ENCODE assay signal across 26 cellular contexts in genomic region chr2:144014108-144014507, GRCh38.
DNase-seq lines count a peak whose midpoint lies in the region; ATAC-seq and TF ChIP-seq lines count a peak whose summit lies in the region.
"Had no signal": no experiment of that assay in that cellular context is flagged by ENCODE, and none has a peak within 500 bp of the region (broad histone marks: within the 10 kb centered on the region; RNA-seq: fewer than 3 reads in every experiment).

No MANE protein-coding gene starts in this region.

- H3K4me3 Mint-ChIP-seq in activated CD4-positive, alpha-beta T cell treated with anti-CD3 and anti-CD28 coated beads for 36 hours, result no peak overlapping the region
- H3K4me3 Mint-ChIP-seq in activated B cell treated with CpG ODN at 0.5 μM for 24 hours, result no peak overlapping the region
- no peak overlapping the region for H3K4me3 Mint-ChIP-seq in naive thymus-derived CD8-positive, alpha-beta T cell
- H3K4me3 Mint-ChIP-seq: activated naive CD8-positive, alpha-beta T cell treated with anti-CD3 and anti-CD28 coated beads for 36 hours; B cell; endodermal cell; immature natural killer cell; T-helper 1 cell treated with Interleukin-12 subunit alpha and Interleukin-12 subunit beta and Interleukin-4 antibody, amounts not matched to agents 30 μg/mL and 1 μg/mL, for 36 hours had no signal

- no peaks in the 10 kb centered on the region for H3K27me3 ChIP-seq in smooth muscle cell (ENCODE audit: low read depth)
- H3K27me3 ChIP-seq: hepatocyte, spleen had no signal

- peaks cover 1% of the 10 kb centered on the region for H3K36me3 Mint-ChIP-seq in activated CD4-positive, alpha-beta T cell treated with anti-CD3 and anti-CD28 coated beads for 36 hours (ENCODE audit: low read depth)
- H3K36me3 Mint-ChIP-seq in activated B cell treated with CpG ODN at 0.5 μM for 24 hours (ENCODE audit: low read depth), result peaks cover 2% of the 10 kb centered on the region
- H3K36me3 Mint-ChIP-seq in naive thymus-derived CD8-positive, alpha-beta T cell, result no peaks in the 10 kb centered on the region

- no peak for ATAC-seq in activated CD4-positive, alpha-beta T cell treated with anti-CD3 and anti-CD28 coated beads for 36 hours
- peak; percentile 37 for ATAC-seq in activated B cell treated with CpG ODN at 0.5 μM for 24 hours (ENCODE audit: low read depth)
- ATAC-seq in naive thymus-derived CD8-positive, alpha-beta T cell, result no peak

- POLR2A ChIA-PET in activated CD4-positive, alpha-beta T cell treated with anti-CD3 and anti-CD28 coated beads for 36 hours (lab: Charles Lee), result no interaction called here
- POLR2A ChIA-PET in activated B cell treated with CpG ODN at 0.5 μM for 24 hours (lab: Charles Lee), result no interaction called here
- POLR2A ChIA-PET in naive thymus-derived CD8-positive, alpha-beta T cell (lab: Charles Lee), result no interaction called here

- TF ChIP-seq CTCF in activated B cell treated with CpG ODN at 0.5 μM for 24 hours (IDR thresholded peaks at IDR 0.05), result no peak
- TF ChIP-seq CTCF in fibroblast of mammary gland (conservative IDR thresholded peaks at IDR 0.05; ENCODE audit: control insufficient read depth, insufficient read depth, low read depth, low read length), result no peak
- TF ChIP-seq CTCF in smooth muscle cell (IDR thresholded peaks at IDR 0.05; ENCODE audit: borderline replicate concordance, insufficient read depth, poor library complexity, severe bottlenecking), result no peak

- peak; percentile 10 for DNase-seq in activated CD4-positive, alpha-beta T cell treated with anti-CD3 and anti-CD28 coated beads for 36 hours
- no peak for DNase-seq in activated CD4-positive, alpha-beta T cell treated with anti-CD3 and anti-CD28 coated beads, Interleukin-2, amount 50 U/mL, for 4 hours
- DNase-seq in activated B cell treated with CpG ODN at 0.5 μM for 24 hours (no peak), fibroblast of mammary gland (ENCODE audit: low read depth) (peak; percentile 49), smooth muscle cell (lab: John Stamatoyannopoulos, UW; ENCODE audit: unreplicated experiment) (no peak), DMS 273 (lab: John Stamatoyannopoulos, UW; ENCODE audit: unreplicated experiment) (no peak), mucosa of gallbladder (ENCODE audit: low spot score) (no peak)
- DNase-seq in naive thymus-derived CD8-positive, alpha-beta T cell, result no peak
- DNase-seq: activated CD4-positive, alpha-beta T cell treated with anti-CD3 and anti-CD28 coated beads, Interleukin-2, amount 50 U/mL, for 1 hour; activated naive CD8-positive, alpha-beta T cell treated with anti-CD3 and anti-CD28 coated beads for 36 hours; DMS53; endodermal cell; foreskin melanocyte; GOT3; immature natural killer cell; NCI-H1105 treated with DMSO at 0.1 percent for 48 hours; NCI-H2107; NCI-H524; occipital lobe; RPMI8226; spleen; stimulated activated CD4-positive, alpha-beta T cell treated with anti-CD3 and anti-CD28 coated beads, Interleukin-4, amount 100 ng/mL, for 24 hours had no signal

- no peak overlapping the region for H2AFZ ChIP-seq in smooth muscle cell (ENCODE audit: low read depth)
- H2AFZ ChIP-seq: hepatocyte had no signal

- no peaks in the 10 kb centered on the region for H3K27me3 Mint-ChIP-seq in activated CD4-positive, alpha-beta T cell treated with anti-CD3 and anti-CD28 coated beads for 36 hours
- H3K27me3 Mint-ChIP-seq in activated B cell treated with CpG ODN at 0.5 μM for 24 hours, result no peaks in the 10 kb centered on the region
- H3K27me3 Mint-ChIP-seq in naive thymus-derived CD8-positive, alpha-beta T cell, result no peaks in the 10 kb centered on the region
- H3K27me3 Mint-ChIP-seq: activated naive CD8-positive, alpha-beta T cell treated with anti-CD3 and anti-CD28 coated beads for 36 hours; B cell had no signal

- CTCF ChIA-PET in activated CD4-positive, alpha-beta T cell treated with anti-CD3 and anti-CD28 coated beads for 36 hours (lab: Charles Lee), result interaction anchor here (1.1 to 1.3 kb wide), 2 partner anchors 17 to 111 kb away, joined by 3 to 4 read pairs; no protein-coding TSS in a partner anchor
- CTCF ChIA-PET in activated B cell treated with CpG ODN at 0.5 μM for 24 hours (lab: Charles Lee), result no interaction called here

- H4K20me1 ChIP-seq in smooth muscle cell (ENCODE audit: low read depth), result no peaks in the 10 kb centered on the region

- H3K9me3 ChIP-seq in smooth muscle cell (replicated peaks; ENCODE audit: low read depth), result no peaks in the 10 kb centered on the region
- H3K9me3 ChIP-seq: spleen had no signal

- no peaks in the 10 kb centered on the region for H3K9me3 Mint-ChIP-seq in activated CD4-positive, alpha-beta T cell treated with anti-CD3 and anti-CD28 coated beads for 36 hours (ENCODE audit: low read depth)
- H3K9me3 Mint-ChIP-seq in activated B cell treated with CpG ODN at 0.5 μM for 24 hours, result no peaks in the 10 kb centered on the region
- no peaks in the 10 kb centered on the region for H3K9me3 Mint-ChIP-seq in naive thymus-derived CD8-positive, alpha-beta T cell
- H3K9me3 Mint-ChIP-seq: activated naive CD8-positive, alpha-beta T cell treated with anti-CD3 and anti-CD28 coated beads for 36 hours; endodermal cell; T-helper 1 cell treated with Interleukin-12 subunit alpha and Interleukin-12 subunit beta and Interleukin-4 antibody, amounts not matched to agents 30 μg/mL and 1 μg/mL, for 36 hours had no signal

- no peak overlapping the region for H3K9ac ChIP-seq in smooth muscle cell (ENCODE audit: low read depth)

- H3K4me3 ChIP-seq in fibroblast of mammary gland (ENCODE audit: control insufficient read depth, low read depth, low read length) (no peak overlapping the region), smooth muscle cell (no peak overlapping the region)
- H3K4me3 ChIP-seq: hepatocyte, spleen had no signal

- H3K27ac ChIP-seq in smooth muscle cell (ENCODE audit: low read depth), result peak overlapping the region; percentile 70
- H3K27ac ChIP-seq: 22Rv1, hepatocyte, spleen had no signal

- 42% methylated on average over 5 of the region's 5 CpGs for WGBS in smooth muscle cell (ENCODE audit: low lambda C conversion rate)

- H3F3A ChIP-seq in smooth muscle cell (ENCODE audit: low read depth), result no peaks in the 10 kb centered on the region

- H3K4me1 Mint-ChIP-seq in activated CD4-positive, alpha-beta T cell treated with anti-CD3 and anti-CD28 coated beads for 36 hours, result no peaks in the 10 kb centered on the region
- peaks cover 8% of the 10 kb centered on the region for H3K4me1 Mint-ChIP-seq in activated B cell treated with CpG ODN at 0.5 μM for 24 hours
- peaks cover 0 to 2% (median 0%) of the 10 kb centered on the region in 4 donors for H3K4me1 Mint-ChIP-seq in naive thymus-derived CD8-positive, alpha-beta T cell
- H3K4me1 Mint-ChIP-seq: immature natural killer cell had no signal

- H3K4me2 ChIP-seq in smooth muscle cell, result peak overlapping the region; percentile 50
- H3K4me2 ChIP-seq: hepatocyte had no signal

- no peak overlapping the region for H3K27ac Mint-ChIP-seq in activated CD4-positive, alpha-beta T cell treated with anti-CD3 and anti-CD28 coated beads for 36 hours
- no peak overlapping the region for H3K27ac Mint-ChIP-seq in activated B cell treated with CpG ODN at 0.5 μM for 24 hours
- H3K27ac Mint-ChIP-seq in naive thymus-derived CD8-positive, alpha-beta T cell, result no peak overlapping the region
- H3K27ac Mint-ChIP-seq: activated naive CD8-positive, alpha-beta T cell treated with anti-CD3 and anti-CD28 coated beads for 36 hours; B cell; endodermal cell; immature natural killer cell; T-helper 1 cell treated with Interleukin-12 subunit alpha and Interleukin-12 subunit beta and Interleukin-4 antibody, amounts not matched to agents 30 μg/mL and 1 μg/mL, for 36 hours had no signal

- H3K4me1 ChIP-seq in smooth muscle cell (ENCODE audit: low read depth), result no peaks in the 10 kb centered on the region

- H3K36me3 ChIP-seq in smooth muscle cell (ENCODE audit: low read depth), result no peaks in the 10 kb centered on the region
- H3K36me3 ChIP-seq: spleen had no signal

- no peaks in the 10 kb centered on the region for H3K79me2 ChIP-seq in smooth muscle cell (ENCODE audit: low read depth)
- H3K79me2 ChIP-seq: hepatocyte had no signal

- intact Hi-C loops in activated CD4-positive, alpha-beta T cell treated with anti-CD3 and anti-CD28 coated beads for 36 hours (cut with DNase I, micrococcal nuclease), result no loop called here
- intact Hi-C loops in activated B cell treated with CpG ODN at 0.5 μM for 24 hours (cut with micrococcal nuclease), result no loop called here

Comparison
In these comparisons a context has a peak if more than half of its experiments do, and no peak if none do; other contexts are left out.
1. DNase-seq: peak in activated CD4-positive, alpha-beta T cell treated with anti-CD3 and anti-CD28 coated beads for 36 hours (single experiment) and fibroblast of mammary gland (single experiment); none in activated CD4-positive, alpha-beta T cell treated with anti-CD3 and anti-CD28 coated beads, Interleukin-2, amount 50 U/mL, for 4 hours (0 of 2), activated B cell treated with CpG ODN at 0.5 μM for 24 hours (single experiment), smooth muscle cell (single experiment), DMS 273 (single experiment), mucosa of gallbladder (single experiment) and naive thymus-derived CD8-positive, alpha-beta T cell (0 of 10).